ENCODE assay signal across 14 cellular contexts in genomic region chr3:13493867-13494441, GRCh38. TPM values are rescaled to one million over a fixed set of nuclear protein-coding genes. Genes with fewer than 3 reads are reported as not detected.
DNase-seq lines count a peak whose midpoint lies in the region; ATAC-seq and TF ChIP-seq lines count a peak whose summit lies in the region.
"Had no signal": no experiment of that assay in that cellular context is flagged by ENCODE, and none has a peak within 500 bp of the region (broad histone marks: within the 10 kb centered on the region; RNA-seq: fewer than 3 reads in every experiment).

No MANE protein-coding gene starts in this region.

- peaks cover 8% of the 10 kb centered on the region for H3K36me3 Mint-ChIP-seq in Calu3 (ENCODE audit: insufficient read depth, unreplicated experiment)

- H3K4me3 Mint-ChIP-seq in Calu3 (ENCODE audit: low read depth, unreplicated experiment), result no peak overlapping the region
- H3K4me3 Mint-ChIP-seq: CD4-positive, CD25-positive, alpha-beta regulatory T cell had no signal

- no peaks in the 10 kb centered on the region for H3K4me1 Mint-ChIP-seq in Calu3 (ENCODE audit: low read depth, unreplicated experiment)
- H3K4me1 Mint-ChIP-seq: CD4-positive, CD25-positive, alpha-beta regulatory T cell had no signal

- H3K27me3 Mint-ChIP-seq in Calu3 (ENCODE audit: unreplicated experiment), result no peaks in the 10 kb centered on the region
- H3K27me3 Mint-ChIP-seq: CD4-positive, CD25-positive, alpha-beta regulatory T cell had no signal

- CTCF ChIA-PET in Calu3 (lab: Charles Lee), result interaction anchor here (3.2 kb wide), 1 partner anchor 155 kb away, joined by 111 read pairs; no protein-coding TSS in a partner anchor

- intact Hi-C loops in head of caudate nucleus (cut with DNase I), result loop anchor here (2.0 to 10.0 kb wide), 2 partner anchors 15 to 79 kb away; no protein-coding TSS in a partner anchor
- intact Hi-C loops in Calu3 (cut with micrococcal nuclease; ENCODE audit: unreplicated experiment), result loop anchor here (10.0 kb wide), 1 partner anchor 391 kb away; the partner anchor contains the start of gene WNT7A

- no TSS peak for BruUV-seq in Calu3 (replicated peaks; lab: Mats Ljungman, UMichigan)

- H3K27ac Mint-ChIP-seq in Calu3 (ENCODE audit: unreplicated experiment), result no peak overlapping the region
- H3K27ac Mint-ChIP-seq: CD4-positive, CD25-positive, alpha-beta regulatory T cell had no signal

- H3K9me3 Mint-ChIP-seq in Calu3 (ENCODE audit: low read depth, unreplicated experiment), result no peaks in the 10 kb centered on the region
- H3K9me3 Mint-ChIP-seq: CD4-positive, CD25-positive, alpha-beta regulatory T cell had no signal

- peak; percentile 57 for DNase-seq in Ammon's horn (ENCODE audit: low spot score)
- DNase-seq in amygdala (lab: John Stamatoyannopoulos, UW), result peak in 31 of 56 donors; percentile 27 to 78 (median 64)
- DNase-seq in head of caudate nucleus, result peak in 37 of 42 donors; percentile 15 to 84 (median 64)
- peak; percentile 65 for DNase-seq in pons (ENCODE audit: low spot score)
- no peak for DNase-seq in Calu3
- DNase-seq in SHP77 (lab: John Stamatoyannopoulos, UW), result no peak
- DNase-seq: DMS79 treated with DMSO at 0.1 percent for 48 hours, NCI-H1436, NCI-H2081 treated with DMSO at 0.1 percent for 48 hours, NCI-H2227 treated with DMSO at 0.1 percent for 48 hours, PC-3 had no signal

- no peak for TF ChIP-seq CTCF in Calu3 (IDR thresholded peaks at IDR 0.05; ENCODE audit: unreplicated experiment)

- ATAC-seq in HG03196 (IDR thresholded peaks at IDR 0.05; ENCODE audit: unreplicated experiment) (no peak), HG02763 (IDR thresholded peaks at IDR 0.05; ENCODE audit: unreplicated experiment) (no peak)
- ATAC-seq: PC-3 had no signal

RNA-seq across cellular contexts. Expression of gene HDAC11, which starts 13.8 kb away (rescaled TPM):
- 11.8 and 16.5 TPM in 2 replicates for total RNA-seq in Calu3 (2022)

RNA-seq across cellular contexts. Expression of gene FBLN2, which starts 55.0 kb away (rescaled TPM):
- not detected in 2 replicates for total RNA-seq in Calu3 (2022)
- total RNA-seq: CD4-positive, CD25-positive, alpha-beta regulatory T cell had no signal

Comparison
In these comparisons a context has a peak if more than half of its experiments do, and no peak if none do; other contexts are left out.
1. DNase-seq: peak in Ammon's horn (single experiment), amygdala (31 of 56), head of caudate nucleus (37 of 42) and pons (single experiment); none in Calu3 (single experiment) and SHP77 (0 of 2).